16 cellular contexts compared by ENCODE assay signal in the genomic region with DNA sequence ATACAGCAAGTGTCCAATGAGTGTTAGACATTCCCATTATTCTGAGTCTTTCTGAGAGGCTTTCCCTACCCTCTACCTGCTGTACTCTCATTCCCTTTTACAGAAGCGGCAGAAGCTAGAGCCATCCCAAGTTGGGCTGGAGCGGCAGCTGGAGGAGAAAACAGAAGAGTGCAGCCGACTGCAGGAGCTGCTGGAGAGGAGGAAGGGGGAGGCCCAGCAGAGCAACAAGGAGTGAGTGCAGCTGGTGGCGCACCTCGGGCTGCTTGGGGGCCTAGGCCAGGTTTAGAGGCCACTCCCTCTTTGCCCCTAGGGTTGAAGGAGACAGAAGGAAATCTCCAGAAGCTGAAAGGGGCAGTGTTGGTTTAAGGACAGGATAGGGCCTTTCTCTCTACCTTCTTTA. TPM values are rescaled to one million over a fixed set of nuclear protein-coding genes. Genes with fewer than 3 reads are reported as not detected.
A peak's percentile ranks its signal among the peaks of the same experiment; 100 is the strongest.
DNase-seq lines count a peak whose midpoint lies in the region; ATAC-seq and TF ChIP-seq lines count a peak whose summit lies in the region.
"Had no signal": no experiment of that assay in that cellular context is flagged by ENCODE, and none has a peak within 500 bp of the region (broad histone marks: within the 10 kb centered on the region; RNA-seq: fewer than 3 reads in every experiment).

No MANE protein-coding gene starts in this region.

- intact Hi-C loops in Panc1 (cut with micrococcal nuclease; ENCODE audit: unreplicated experiment) = no loop called here
- intact Hi-C loops in sigmoid colon (cut with DNase I) = no loop called here

- DNase-seq in Panc1 (ENCODE audit: low read depth, low spot score) = no peak
- DNase-seq in left kidney (ENCODE audit: low read depth, low spot score) = peak; percentile 60
- DNase-seq in sigmoid colon = peak; percentile 4
- DNase-seq in activated CD8-positive, alpha-beta memory T cell treated with anti-CD3 and anti-CD28 coated beads, Interleukin-2, amount 10 ng/mL, durations not matched to agents 7 days and 5 days = no peak
- DNase-seq in amniotic stem cell (lab: John Stamatoyannopoulos, UW) = no peak
- DNase-seq: C1 segment of cervical spinal cord; Calu3; CD4-positive, alpha-beta memory T cell; COR-L47; DMS53; DMS79 treated with DMSO at 0.1 percent for 48 hours; GM23248; H7; HFFc6 had no signal

- TF ChIP-seq POLR2A in sigmoid colon (IDR thresholded peaks at IDR 0.05) = no peak

- TF ChIP-seq CTCF in Panc1 (IDR thresholded peaks at IDR 0.05) (no peak), sigmoid colon (IDR thresholded peaks at IDR 0.05) (no peak)

- CTCF ChIA-PET in Panc1 (lab: Charles Lee) = no interaction called here
- CTCF ChIA-PET in activated CD8-positive, alpha-beta memory T cell treated with anti-CD3 and anti-CD28 coated beads, Interleukin-2, amount 10 ng/mL, durations not matched to agents 7 days and 5 days (lab: Charles Lee) = interaction anchor here (1.1 kb wide), 2 partner anchors 10 to 12 kb away, joined by 3 to 4 read pairs; no protein-coding TSS in a partner anchor

- H3K27me3 ChIP-seq in Panc1 (ENCODE audit: control insufficient read depth, insufficient read depth, low read length) (no peaks in the 10 kb centered on the region), sigmoid colon (no peaks in the 10 kb centered on the region)

- H3K27ac Mint-ChIP-seq in activated CD8-positive, alpha-beta memory T cell treated with anti-CD3 and anti-CD28 coated beads, Interleukin-2, amount 10 ng/mL, durations not matched to agents 7 days and 5 days = no peak overlapping the region
- H3K27ac Mint-ChIP-seq: CD4-positive, alpha-beta memory T cell; HFFc6 had no signal

- H3K4me3 ChIP-seq in Panc1 (ENCODE audit: low read depth in 2 of 2, low read length in 2 of 2) (no peak overlapping the region), sigmoid colon (no peak overlapping the region)
- H3K4me3 ChIP-seq: GM23248 had no signal

- no peak for TF ChIP-seq EP300 in sigmoid colon (IDR thresholded peaks at IDR 0.05)

- H3K27ac ChIP-seq in Panc1 (ENCODE audit: low read length) (no peak overlapping the region), sigmoid colon (no peak overlapping the region)
- H3K27ac ChIP-seq: GM23248 had no signal

- 80 to 87% methylated on average over 5 of the region's 5 CpGs for WGBS in sigmoid colon, 2 donors

- BruUV-seq in Panc1 (replicated peaks; lab: Mats Ljungman, UMichigan) = no TSS peak

- H3K4me1 Mint-ChIP-seq in activated CD8-positive, alpha-beta memory T cell treated with anti-CD3 and anti-CD28 coated beads, Interleukin-2, amount 10 ng/mL, durations not matched to agents 7 days and 5 days = peaks cover 4% of the 10 kb centered on the region
- H3K4me1 Mint-ChIP-seq: CD4-positive, alpha-beta memory T cell had no signal

- no peak overlapping the region for H3K4me3 Mint-ChIP-seq in activated CD8-positive, alpha-beta memory T cell treated with anti-CD3 and anti-CD28 coated beads, Interleukin-2, amount 10 ng/mL, durations not matched to agents 7 days and 5 days
- H3K4me3 Mint-ChIP-seq: CD4-positive, alpha-beta memory T cell; HFFc6 had no signal

- H3K36me3 Mint-ChIP-seq in activated CD8-positive, alpha-beta memory T cell treated with anti-CD3 and anti-CD28 coated beads, Interleukin-2, amount 10 ng/mL, durations not matched to agents 7 days and 5 days = no peaks in the 10 kb centered on the region
- H3K36me3 Mint-ChIP-seq: CD4-positive, alpha-beta memory T cell had no signal

- H3K27me3 Mint-ChIP-seq in activated CD8-positive, alpha-beta memory T cell treated with anti-CD3 and anti-CD28 coated beads, Interleukin-2, amount 10 ng/mL, durations not matched to agents 7 days and 5 days = no peaks in the 10 kb centered on the region
- H3K27me3 Mint-ChIP-seq: CD4-positive, alpha-beta memory T cell had no signal

- H3K9me3 Mint-ChIP-seq in activated CD8-positive, alpha-beta memory T cell treated with anti-CD3 and anti-CD28 coated beads, Interleukin-2, amount 10 ng/mL, durations not matched to agents 7 days and 5 days (ENCODE audit: low read depth) = no peaks in the 10 kb centered on the region
- H3K9me3 Mint-ChIP-seq: CD4-positive, alpha-beta memory T cell; HFFc6 had no signal

- ATAC-seq in Panc1 (0 out of 2 replicates have a peak, but pooled peaks have one; percentile 12), HG02610 (IDR thresholded peaks at IDR 0.05; ENCODE audit: unreplicated experiment) (no peak)
- no peak for ATAC-seq in activated CD8-positive, alpha-beta memory T cell treated with anti-CD3 and anti-CD28 coated beads, Interleukin-2, amount 10 ng/mL, durations not matched to agents 7 days and 5 days
- ATAC-seq: HCT116 had no signal

- H3K9me3 ChIP-seq in Panc1 (ENCODE audit: control insufficient read depth, insufficient read depth, low read depth, low read length) (no peaks in the 10 kb centered on the region), sigmoid colon (no peaks in the 10 kb centered on the region)

- POLR2A ChIA-PET in Panc1 (lab: Charles Lee) = interaction anchor here (1.0 kb wide), 1 partner anchor 75 kb away, joined by 4 read pairs; no protein-coding TSS in a partner anchor

- no peaks in the 10 kb centered on the region; the same call in 1 of the 2 replicates for H3K36me3 ChIP-seq in Panc1 (ENCODE audit: control insufficient read depth, insufficient read depth, low read length)
- H3K36me3 ChIP-seq in sigmoid colon = no peaks in the 10 kb centered on the region

- H3K4me1 ChIP-seq in Panc1 (ENCODE audit: control insufficient read depth, insufficient read depth, low read length) (no peaks in the 10 kb centered on the region), sigmoid colon (no peaks in the 10 kb centered on the region)

- in situ Hi-C loops in Panc1 (cut with HindIII; ENCODE audit: low pct_unique_long_range_greater_than_20kb, low sequenced_read_pairs) = no loop called here

RNA-seq across cellular contexts. Expression of a gene that starts 12.1 kb away (rescaled TPM):
- 10.2 TPM for total RNA-seq in Panc1 (2021; ENCODE audit: unreplicated experiment)
- polyA plus RNA-seq in Panc1 (2012; ENCODE audit: insufficient read length) = 7.4 TPM
- 1 to 10 TPM in 1 of 4 donors, under 1 TPM in 3; 0.33 to 1.8 (median 0.62) TPM for total RNA-seq in sigmoid colon
- 100 to 1,000 TPM in 2 of 3 donors, 10 to 100 TPM in 1; 91.9 to 132 (median 115) TPM for polyA plus RNA-seq in sigmoid colon
- total RNA-seq in activated CD8-positive, alpha-beta memory T cell treated with anti-CD3 and anti-CD28 coated beads, Interleukin-2, amount 10 ng/mL, durations not matched to agents 7 days and 5 days = under 1 TPM; 0.37 to 0.70 TPM
- total RNA-seq: GM23248 had no signal
- polyA plus RNA-seq: GM23248 had no signal

RNA-seq across cellular contexts. Expression of a gene that starts 16.8 kb away (rescaled TPM):
- 66.4 TPM for total RNA-seq in Panc1 (2021; ENCODE audit: unreplicated experiment)
- polyA plus RNA-seq in Panc1 (2012; ENCODE audit: insufficient read length) = 68.5 TPM
- 10 to 100 TPM in 3 of 4 donors, 1 to 10 TPM in 1; 8.0 to 13.4 (median 11.5) TPM for total RNA-seq in sigmoid colon
- 10 to 100 TPM; 12.1 to 18.0 (median 16.8) TPM for polyA plus RNA-seq in sigmoid colon
- total RNA-seq in activated CD8-positive, alpha-beta memory T cell treated with anti-CD3 and anti-CD28 coated beads, Interleukin-2, amount 10 ng/mL, durations not matched to agents 7 days and 5 days = 1 to 10 TPM; 1.7 to 2.5 TPM

Comparison
In these comparisons a context has a peak if more than half of its experiments do, and no peak if none do; other contexts are left out.
1. DNase-seq: peak in left kidney (single experiment) and sigmoid colon (single experiment); none in Panc1 (single experiment), activated CD8-positive, alpha-beta memory T cell treated with anti-CD3 and anti-CD28 coated beads, Interleukin-2, amount 10 ng/mL, durations not matched to agents 7 days and 5 days (single experiment) and amniotic stem cell (single experiment).